In the genomic region with DNA sequence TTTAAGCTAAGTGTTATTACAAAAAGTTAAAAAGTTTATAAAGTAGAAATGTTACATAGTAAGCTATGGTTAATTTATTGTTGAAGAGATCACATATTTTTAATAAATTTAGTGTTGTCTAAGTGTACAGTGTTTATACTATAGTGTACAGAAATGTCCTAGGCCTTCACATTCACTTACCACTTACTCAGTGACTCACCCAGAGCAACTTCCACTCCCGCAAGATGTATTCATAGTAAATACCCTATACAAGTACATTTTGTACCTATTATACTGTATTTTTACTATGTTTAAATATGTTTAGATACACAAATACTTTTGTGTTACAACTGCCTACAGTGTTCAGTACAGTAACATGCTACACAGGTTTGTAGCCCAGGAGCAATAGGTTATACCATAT, we compare ENCODE assay signal across 21 cellular contexts.
DNase-seq lines count a peak whose midpoint lies in the region; ATAC-seq and TF ChIP-seq lines count a peak whose summit lies in the region.
"Had no signal": no experiment of that assay in that cellular context is flagged by ENCODE, and none has a peak within 500 bp of the region (broad histone marks: within the 10 kb centered on the region; RNA-seq: fewer than 3 reads in every experiment).

No MANE protein-coding gene starts in this region.

- peak; percentile 11 for DNase-seq in DMS53 (lab: John Stamatoyannopoulos, UW)
- DNase-seq in DMS53 treated with DMSO at 0.1 percent for 48 hours (lab: John Stamatoyannopoulos, UW; ENCODE audit: unreplicated experiment): no peak
- DNase-seq in astrocyte of the spinal cord (ENCODE audit: low read depth, low spot score): peak; percentile 35
- DNase-seq in epithelial cell of esophagus (ENCODE audit: low read depth): peak; percentile 40
- peak; percentile 63 for DNase-seq in mesenchymal stem cell
- DNase-seq in AG20443 (ENCODE audit: low spot score): no peak
- DNase-seq in OCI-M2 (lab: John Stamatoyannopoulos, UW; ENCODE audit: unreplicated experiment): no peak
- DNase-seq in CD8-positive, alpha-beta T cell: no peak
- DNase-seq: AML-193, C1 segment of cervical spinal cord, MM.1S, NCI-H1092 treated with DMSO at 0.1 percent for 48 hours, NCI-H1436 treated with DMSO at 0.1 percent for 48 hours, NCI-H2029, NCI-H2227 treated with DMSO at 0.1 percent for 48 hours, NCI-H510A treated with DMSO at 0.1 percent for 48 hours, NCI-H82, SJCRH30 had no signal

- no peak overlapping the region for H3K14ac ChIP-seq in mesenchymal stem cell (ENCODE audit: low read length in 2 of 2)

- no peak overlapping the region for H3K4me3 Mint-ChIP-seq in CD8-positive, alpha-beta T cell
- H3K4me3 Mint-ChIP-seq: GM23338 had no signal

- no peak for TF ChIP-seq CTCF in astrocyte of the spinal cord (IDR thresholded peaks at IDR 0.05; ENCODE audit: low read depth, low read length)
- no peak for TF ChIP-seq CTCF in epithelial cell of esophagus (IDR thresholded peaks at IDR 0.05; ENCODE audit: insufficient read depth, low read depth, low read length, missing control alignments)
- no peak for TF ChIP-seq CTCF in CD8-positive, alpha-beta T cell (IDR thresholded peaks at IDR 0.05)

- no peak overlapping the region for H3K27ac ChIP-seq in mesenchymal stem cell (ENCODE audit: low read length, poor library complexity, severe bottlenecking)
- no peak overlapping the region for H3K27ac ChIP-seq in CD8-positive, alpha-beta T cell (ENCODE audit: low read depth, low read length)
- H3K27ac ChIP-seq: 22Rv1, SJCRH30 had no signal

- H3K4me1 ChIP-seq in mesenchymal stem cell (ENCODE audit: control insufficient read depth, insufficient read depth, low read depth, low read length): no peaks in the 10 kb centered on the region
- H3K4me1 ChIP-seq in CD8-positive, alpha-beta T cell (ENCODE audit: insufficient read depth, low read length): no peaks in the 10 kb centered on the region

- peaks cover 5% of the 10 kb centered on the region for H3K4me1 Mint-ChIP-seq in CD8-positive, alpha-beta T cell (ENCODE audit: low read depth)

- H3K79me1 ChIP-seq in mesenchymal stem cell (replicated peaks; ENCODE audit: low read length, poor library complexity, severe bottlenecking): peaks cover 11% of the 10 kb centered on the region

- no peak overlapping the region for H3K9ac ChIP-seq in mesenchymal stem cell (ENCODE audit: low read length)

- H2BK120ac ChIP-seq in mesenchymal stem cell (ENCODE audit: low read depth, low read length): no peak overlapping the region

- H3K4me3 ChIP-seq in astrocyte of the spinal cord (ENCODE audit: low read depth, low read length) (no peak overlapping the region), epithelial cell of esophagus (ENCODE audit: low read length) (no peak overlapping the region), mesenchymal stem cell (ENCODE audit: insufficient read depth in 1 of 2, low read depth in 1 of 2, low read length in 2 of 2) (no peak overlapping the region)
- no peak overlapping the region for H3K4me3 ChIP-seq in CD8-positive, alpha-beta T cell (ENCODE audit: low read depth, low read length)
- H3K4me3 ChIP-seq: GM23338, HAP-1, SJCRH30 had no signal

- no peak overlapping the region for H2BK15ac ChIP-seq in mesenchymal stem cell (ENCODE audit: low read depth, poor library complexity, severe bottlenecking)

- POLR2A ChIA-PET in CD8-positive, alpha-beta T cell (lab: Charles Lee): interaction anchor here (0.6 kb wide), 1 partner anchor 83 kb away, joined by 3 read pairs; no protein-coding TSS in a partner anchor

- H3K36me3 ChIP-seq in mesenchymal stem cell (ENCODE audit: control insufficient read depth in 1 of 2, insufficient read depth in 2 of 2, low read depth in 1 of 2, low read length in 2 of 2): no peaks in the 10 kb centered on the region
- H3K36me3 ChIP-seq in CD8-positive, alpha-beta T cell (ENCODE audit: insufficient read depth, low read length): no peaks in the 10 kb centered on the region
- H3K36me3 ChIP-seq: HAP-1, SJCRH30 had no signal

- no peaks in the 10 kb centered on the region for H3K27me3 Mint-ChIP-seq in CD8-positive, alpha-beta T cell (ENCODE audit: low read depth)

- peaks cover 20% of the 10 kb centered on the region for H3K36me3 Mint-ChIP-seq in CD8-positive, alpha-beta T cell

- intact Hi-C loops in CD8-positive, alpha-beta T cell (cut with DNase I, micrococcal nuclease): no loop called here

- no peak overlapping the region for H2BK12ac ChIP-seq in mesenchymal stem cell (ENCODE audit: low read length in 2 of 2)

- H3K23ac ChIP-seq in mesenchymal stem cell (ENCODE audit: low read length in 2 of 2): no peak overlapping the region

- peaks cover 39% of the 10 kb centered on the region for H3K9me3 ChIP-seq in mesenchymal stem cell (ENCODE audit: control insufficient read depth, low read length)
- peaks cover 8% of the 10 kb centered on the region for H3K9me3 ChIP-seq in CD8-positive, alpha-beta T cell (ENCODE audit: low read length)
- H3K9me3 ChIP-seq: HAP-1 had no signal

- in situ Hi-C loops in astrocyte of the spinal cord (cut with HindIII; ENCODE audit: low sequenced_read_pairs): no loop called here

- no peak overlapping the region for H4K8ac ChIP-seq in mesenchymal stem cell (ENCODE audit: low read length)

- H3K9me3 Mint-ChIP-seq in CD8-positive, alpha-beta T cell: peaks cover 14% of the 10 kb centered on the region

- no peak overlapping the region for H3K27ac Mint-ChIP-seq in CD8-positive, alpha-beta T cell
- H3K27ac Mint-ChIP-seq: GM23338 had no signal

- H3K4me2 ChIP-seq in mesenchymal stem cell (ENCODE audit: low read length, poor library complexity, severe bottlenecking): no peak overlapping the region
- H3K4me2 ChIP-seq: GM23338 had no signal

- no peak overlapping the region for H2AK5ac ChIP-seq in mesenchymal stem cell (ENCODE audit: low read length, severe bottlenecking)

- no peak overlapping the region for H3K4ac ChIP-seq in mesenchymal stem cell (ENCODE audit: low read depth in 1 of 2, low read length in 2 of 2)

- H3K18ac ChIP-seq in mesenchymal stem cell (ENCODE audit: low read depth in 1 of 2, low read length in 2 of 2): no peak overlapping the region

- H4K91ac ChIP-seq in mesenchymal stem cell (ENCODE audit: low read length): no peak overlapping the region

- no peak overlapping the region for H2BK5ac ChIP-seq in mesenchymal stem cell (ENCODE audit: low read depth, low read length, poor library complexity, severe bottlenecking)

- no CpG with 5 or more reads among the region's 1 CpG for WGBS in mesenchymal stem cell

- no peaks in the 10 kb centered on the region for H3K27me3 ChIP-seq in mesenchymal stem cell (ENCODE audit: control insufficient read depth in 1 of 2, insufficient read depth in 1 of 2, low read length in 2 of 2)
- no peaks in the 10 kb centered on the region for H3K27me3 ChIP-seq in CD8-positive, alpha-beta T cell (ENCODE audit: insufficient read depth, low read length)
- H3K27me3 ChIP-seq: SJCRH30 had no signal

- CTCF ChIA-PET in CD8-positive, alpha-beta T cell (lab: Charles Lee): interaction anchor here (0.8 to 1.2 kb wide), 2 partner anchors 9 to 438 kb away, joined by 3 read pairs; no protein-coding TSS in a partner anchor

- no peak for ATAC-seq in CD8-positive, alpha-beta T cell
- ATAC-seq: GM23338 had no signal

- H2AFZ ChIP-seq in mesenchymal stem cell (ENCODE audit: low read depth, low read length): no peak overlapping the region
- H2AFZ ChIP-seq: GM23338 had no signal

Comparison
In these comparisons a context has a peak if more than half of its experiments do, and no peak if none do; other contexts are left out.
1. DNase-seq: peak in DMS53 (single experiment), astrocyte of the spinal cord (single experiment), epithelial cell of esophagus (single experiment) and mesenchymal stem cell (single experiment); none in DMS53 treated with DMSO at 0.1 percent for 48 hours (single experiment), AG20443 (single experiment), OCI-M2 (single experiment) and CD8-positive, alpha-beta T cell (0 of 7).